Comparison of ENCODE assay signal across 27 cellular contexts in genomic region chr3:122636697-122637096, GRCh38. TPM values are rescaled to one million over a fixed set of nuclear protein-coding genes. Genes with fewer than 3 reads are reported as not detected.
DNase-seq lines count a peak whose midpoint lies in the region; ATAC-seq, FAIRE-seq and TF ChIP-seq lines count a peak whose summit lies in the region.
"Had no signal": no experiment of that assay in that cellular context is flagged by ENCODE, and none has a peak within 500 bp of the region (broad histone marks: within the 10 kb centered on the region; RNA-seq: fewer than 3 reads in every experiment).

No MANE protein-coding gene starts in this region.

- POLR2A ChIA-PET in HCT116 (lab: Charles Lee): no interaction called here

- RAD21 ChIA-PET in HCT116 (lab: Charles Lee; ENCODE audit: low non-redundant PET in 1 of 2, low total read pairs in 2 of 2, uncharacterized antibody in 2 of 2, unreplicated experiment in 2 of 2): no interaction called here

- intact Hi-C loops in HCT116 (cut with micrococcal nuclease) (no loop called here), upper lobe of right lung (cut with DNase I) (no loop called here)

- no peak for FAIRE-seq in bronchial epithelial cell (lab: Jason Lieb, UNC)
- FAIRE-seq: A549, GM12892 had no signal

- H3K9ac ChIP-seq in HCT116 (ENCODE audit: low read length): no peak overlapping the region
- H3K9ac ChIP-seq: GM23248, SK-N-SH had no signal

- H3K9me2 ChIP-seq in HCT116 (ENCODE audit: insufficient read depth): no peaks in the 10 kb centered on the region
- H3K9me2 ChIP-seq: SK-N-SH had no signal

- no peaks in the 10 kb centered on the region for H4K20me1 ChIP-seq in HCT116 (ENCODE audit: insufficient read depth)

- H3K4me3 ChIP-seq in HCT116 (replicated peaks in 1 of 2; ENCODE audit: low read depth in 1 of 2, low read length in 2 of 2) (no peak overlapping the region), bronchial epithelial cell (ENCODE audit: low read depth, low read length) (no peak overlapping the region), upper lobe of right lung (no peak overlapping the region)
- H3K4me3 ChIP-seq: A549, GM23248 had no signal

- no peaks in the 10 kb centered on the region for H3K79me2 ChIP-seq in HCT116 (ENCODE audit: insufficient read depth, low read length)

- H3K9me3 ChIP-seq in HCT116 (ENCODE audit: control insufficient read depth in 1 of 2, insufficient read depth in 1 of 2, low read depth in 1 of 2, low read length in 2 of 2) (no peaks in the 10 kb centered on the region), upper lobe of right lung (no peaks in the 10 kb centered on the region)
- H3K9me3 ChIP-seq: A549, SK-N-SH had no signal

- H3K4me2 ChIP-seq in HCT116 (ENCODE audit: low read length): peak overlapping the region; percentile 59; the same call in 1 of the 2 replicates
- H3K4me2 ChIP-seq: A549, SK-N-SH had no signal

- CTCF ChIA-PET in HCT116 (lab: Charles Lee): no interaction called here

- ATAC-seq in HCT116 (peak; percentile 62; the same call in 1 of the 2 replicates), upper lobe of right lung (peak; percentile 39), GM18858 (IDR thresholded peaks at IDR 0.05; ENCODE audit: unreplicated experiment) (no peak)
- ATAC-seq: A549; CD8-positive, alpha-beta T cell; Panc1 had no signal

- DNase-seq in HCT116 (ENCODE audit: low read depth, low spot score) (no peak), bronchial epithelial cell (ENCODE audit: low read depth) (peak; percentile 67), islet precursor cell (peak; percentile 59), upper lobe of right lung (no peak), H4 (ENCODE audit: low spot score) (no peak), epidermal melanocyte (ENCODE audit: insufficient read length, low spot score) (no peak)
- DNase-seq: AML-193; CD8-positive, alpha-beta T cell; DMS153; DND-41; GM23248; NCI-H1092 treated with DMSO at 0.1 percent for 48 hours; NCI-H1436; NCI-H187; NCI-H2081 treated with DMSO at 0.1 percent for 48 hours; NCI-H2171; NCI-H226; NCI-H510A; NCI-H69; SK-N-SH; SW 1271 had no signal

- H3K27ac ChIP-seq in HCT116 (ENCODE audit: low read depth, low read length) (no peak overlapping the region), upper lobe of right lung (no peak overlapping the region)
- H3K27ac ChIP-seq: A549, C4-2B, GM23248 had no signal

- no TSS peak for BruUV-seq in HCT116 (replicated peaks; lab: Mats Ljungman, UMichigan)

- no peak for TF ChIP-seq RAD21 in HCT116 (IDR thresholded peaks at IDR 0.05; ENCODE audit: low read depth)

- no peak for TF ChIP-seq POLR2A in HCT116 (IDR thresholded peaks at IDR 0.05; ENCODE audit: borderline replicate concordance, extremely low read depth, insufficient read depth, insufficient read length)

- H3K4me1 ChIP-seq in HCT116 (ENCODE audit: control insufficient read depth in 1 of 2, insufficient read depth in 2 of 2, low read length in 2 of 2) (peaks cover 3 to 17% of the 10 kb centered on the region in 2 experiments; a peak in 3 of 4 replicates), upper lobe of right lung (no peaks in the 10 kb centered on the region)
- H3K4me1 ChIP-seq: A549 had no signal

- TF ChIP-seq CTCF in HCT116 (IDR thresholded peaks at IDR 0.05 in 2 of 3, conservative IDR thresholded peaks at IDR 0.05 in 1 of 3; ENCODE audit: borderline replicate concordance in 1 of 3, insufficient read depth in 1 of 3, low read depth in 2 of 3, low read length in 2 of 3): no peak
- no peak for TF ChIP-seq CTCF in bronchial epithelial cell (IDR thresholded peaks at IDR 0.05; ENCODE audit: insufficient read depth, low read length, severe bottlenecking)
- no peak for TF ChIP-seq CTCF in upper lobe of right lung (IDR thresholded peaks at IDR 0.05)

- H3K36me3 ChIP-seq in HCT116 (ENCODE audit: control insufficient read depth in 1 of 2, insufficient read depth in 2 of 2, low read length in 2 of 2): no peaks in the 10 kb centered on the region
- no peaks in the 10 kb centered on the region for H3K36me3 ChIP-seq in bronchial epithelial cell (ENCODE audit: control insufficient read depth, insufficient read depth, low read length)
- no peaks in the 10 kb centered on the region for H3K36me3 ChIP-seq in upper lobe of right lung

- H3K27me3 ChIP-seq in HCT116 (ENCODE audit: insufficient read depth, low read length) (no peaks in the 10 kb centered on the region), bronchial epithelial cell (ENCODE audit: control insufficient read depth, insufficient read depth, low read length) (no peaks in the 10 kb centered on the region), upper lobe of right lung (no peaks in the 10 kb centered on the region)

- peak overlapping the region; percentile 62 for H2AFZ ChIP-seq in HCT116 (ENCODE audit: low read depth, low read length, poor library complexity, severe bottlenecking)
- H2AFZ ChIP-seq: GM23248 had no signal

TF ChIP-seq in HCT116, 20 proteins besides CTCF, POLR2A, EP300 and RAD21 (continues in another document):
- TF ChIP-seq CEBPB (IDR thresholded peaks at IDR 0.05; ENCODE audit: low read depth) (no peak), EZH2phosphoT487 (IDR thresholded peaks at IDR 0.05; ENCODE audit: borderline replicate concordance) (no peak), ELF1 (IDR thresholded peaks at IDR 0.05; ENCODE audit: borderline replicate concordance, low read depth) (no peak), ZFX (IDR thresholded peaks at IDR 0.05) (no peak), EZH2 (IDR thresholded peaks at IDR 0.05) (no peak), ZBTB33 (IDR thresholded peaks at IDR 0.05; ENCODE audit: extremely low read depth, insufficient replicate concordance, low read length) (no peak), FOSL1 (IDR thresholded peaks at IDR 0.05; ENCODE audit: low read depth) (no peak), SRF (IDR thresholded peaks at IDR 0.05; ENCODE audit: low read depth) (no peak), MAX (IDR thresholded peaks at IDR 0.05) (no peak), SP1 (IDR thresholded peaks at IDR 0.05; ENCODE audit: low read depth) (no peak), POLR2AphosphoS5 (IDR thresholded peaks at IDR 0.05; ENCODE audit: low read depth, low read length) (no peak), CBX3 (IDR thresholded peaks at IDR 0.05; ENCODE audit: low read depth) (no peak), SIN3A (IDR thresholded peaks at IDR 0.05; ENCODE audit: low read depth) (no peak), JUND (IDR thresholded peaks at IDR 0.05) (no peak), ZNF274 (IDR thresholded peaks at IDR 0.05; ENCODE audit: low read depth, low read length) (no peak)
- TF ChIP-seq, protein P1, sequence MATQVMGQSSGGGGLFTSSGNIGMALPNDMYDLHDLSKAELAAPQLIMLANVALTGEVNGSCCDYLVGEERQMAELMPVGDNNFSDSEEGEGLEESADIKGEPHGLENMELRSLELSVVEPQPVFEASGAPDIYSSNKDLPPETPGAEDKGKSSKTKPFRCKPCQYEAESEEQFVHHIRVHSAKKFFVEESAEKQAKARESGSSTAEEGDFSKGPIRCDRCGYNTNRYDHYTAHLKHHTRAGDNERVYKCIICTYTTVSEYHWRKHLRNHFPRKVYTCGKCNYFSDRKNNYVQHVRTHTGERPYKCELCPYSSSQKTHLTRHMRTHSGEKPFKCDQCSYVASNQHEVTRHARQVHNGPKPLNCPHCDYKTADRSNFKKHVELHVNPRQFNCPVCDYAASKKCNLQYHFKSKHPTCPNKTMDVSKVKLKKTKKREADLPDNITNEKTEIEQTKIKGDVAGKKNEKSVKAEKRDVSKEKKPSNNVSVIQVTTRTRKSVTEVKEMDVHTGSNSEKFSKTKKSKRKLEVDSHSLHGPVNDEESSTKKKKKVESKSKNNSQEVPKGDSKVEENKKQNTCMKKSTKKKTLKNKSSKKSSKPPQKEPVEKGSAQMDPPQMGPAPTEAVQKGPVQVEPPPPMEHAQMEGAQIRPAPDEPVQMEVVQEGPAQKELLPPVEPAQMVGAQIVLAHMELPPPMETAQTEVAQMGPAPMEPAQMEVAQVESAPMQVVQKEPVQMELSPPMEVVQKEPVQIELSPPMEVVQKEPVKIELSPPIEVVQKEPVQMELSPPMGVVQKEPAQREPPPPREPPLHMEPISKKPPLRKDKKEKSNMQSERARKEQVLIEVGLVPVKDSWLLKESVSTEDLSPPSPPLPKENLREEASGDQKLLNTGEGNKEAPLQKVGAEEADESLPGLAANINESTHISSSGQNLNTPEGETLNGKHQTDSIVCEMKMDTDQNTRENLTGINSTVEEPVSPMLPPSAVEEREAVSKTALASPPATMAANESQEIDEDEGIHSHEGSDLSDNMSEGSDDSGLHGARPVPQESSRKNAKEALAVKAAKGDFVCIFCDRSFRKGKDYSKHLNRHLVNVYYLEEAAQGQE (IDR thresholded peaks at IDR 0.05; ENCODE audit: low read depth): no peak
- TF ChIP-seq, protein P2, sequence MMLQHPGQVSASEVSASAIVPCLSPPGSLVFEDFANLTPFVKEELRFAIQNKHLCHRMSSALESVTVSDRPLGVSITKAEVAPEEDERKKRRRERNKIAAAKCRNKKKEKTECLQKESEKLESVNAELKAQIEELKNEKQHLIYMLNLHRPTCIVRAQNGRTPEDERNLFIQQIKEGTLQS (IDR thresholded peaks at IDR 0.05): no peak

RNA-seq across cellular contexts. Expression of gene PARP14, which starts 43.9 kb away (rescaled TPM):
- total RNA-seq in HCT116 (2021; ENCODE audit: unreplicated experiment) (12.2 TPM), bronchial epithelial cell (13.2 and 23.0 TPM in 2 replicates), upper lobe of right lung (131 TPM)
- polyA plus RNA-seq in HCT116 (2012): 4.6 and 4.8 TPM in 2 replicates
- 42.7 and 60.5 TPM in 2 replicates for total RNA-seq in H4 (2014; rRNA removed; shearing (Covaris generic))

RNA-seq across cellular contexts. Expression of gene PARP15, which starts 59.2 kb away (rescaled TPM):
- total RNA-seq in HCT116 (2021; ENCODE audit: unreplicated experiment) (0.12 TPM), bronchial epithelial cell (0.13 and 0.26 TPM in 2 replicates), upper lobe of right lung (9.7 TPM)
- polyA plus RNA-seq in HCT116 (2012): not detected in 2 replicates
- total RNA-seq in H4 (2014; rRNA removed; shearing (Covaris generic)): not detected in 2 replicates
- total RNA-seq: HT-29 had no signal
- polyA plus RNA-seq: SK-N-SH had no signal

Comparison
In these comparisons a context has a peak if more than half of its experiments do, and no peak if none do; other contexts are left out.
1. DNase-seq: peak in bronchial epithelial cell (single experiment) and islet precursor cell (single experiment); none in HCT116 (single experiment), upper lobe of right lung (single experiment), H4 (single experiment) and epidermal melanocyte (single experiment).